In the genomic region with DNA sequence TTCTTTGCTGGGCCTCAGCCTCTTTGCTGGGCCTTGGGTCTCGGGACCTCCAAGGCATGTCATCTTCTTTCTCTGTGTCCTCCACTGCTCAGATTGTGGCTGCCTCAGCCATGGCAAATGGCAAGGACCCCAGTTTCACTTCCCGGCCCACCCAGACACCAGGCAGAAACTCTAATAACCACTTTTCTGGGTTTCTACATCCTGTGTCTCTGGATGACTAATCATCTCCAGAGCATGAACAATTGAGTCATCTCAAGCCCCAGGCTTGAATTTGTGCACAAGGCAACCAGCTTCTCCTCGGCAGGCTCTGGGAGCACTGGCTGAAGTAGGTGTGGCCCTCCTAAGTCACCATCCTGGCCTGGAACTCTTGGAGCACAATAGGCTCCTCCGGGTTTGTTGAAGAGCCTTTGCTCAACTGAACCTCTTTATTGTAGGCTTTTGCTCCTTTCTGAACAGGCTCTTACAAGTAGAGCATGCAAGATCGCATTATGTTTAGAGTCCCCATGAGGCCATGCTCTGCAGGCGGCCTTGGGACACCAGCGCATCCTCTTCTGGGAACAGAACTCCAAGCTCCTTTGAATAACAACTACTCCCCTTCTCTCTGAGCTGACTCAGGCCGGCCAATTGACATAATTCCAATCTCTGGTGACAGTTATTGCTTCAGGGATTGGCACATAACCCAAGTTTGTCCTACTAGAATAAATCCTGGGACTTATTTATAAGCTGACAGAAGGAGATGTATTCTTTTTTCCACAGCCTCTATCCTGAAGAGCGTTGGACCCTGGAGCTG, we compare ENCODE assay signal across 9 cellular contexts.
A peak's percentile ranks its signal among the peaks of the same experiment; 100 is the strongest.
DNase-seq lines count a peak whose midpoint lies in the region; ATAC-seq and TF ChIP-seq lines count a peak whose summit lies in the region.
"Had no signal": no experiment of that assay in that cellular context is flagged by ENCODE, and none has a peak within 500 bp of the region (broad histone marks: within the 10 kb centered on the region; RNA-seq: fewer than 3 reads in every experiment).

No MANE protein-coding gene starts in this region.

- peak; percentile 73 for ATAC-seq in GM19455 (IDR thresholded peaks at IDR 0.05; ENCODE audit: unreplicated experiment)
- peak; percentile 87 for ATAC-seq in HG03175 (IDR thresholded peaks at IDR 0.05; ENCODE audit: unreplicated experiment)
- no peak for ATAC-seq in GM23338

- H3K4me2 ChIP-seq in GM23338: no peak overlapping the region

- H3K4me1 Mint-ChIP-seq in GM23338: no peaks in the 10 kb centered on the region

- no peaks in the 10 kb centered on the region for H3K9me2 ChIP-seq in GM23338 (ENCODE audit: insufficient read depth)

- H3K4me3 ChIP-seq in choroid plexus epithelial cell (ENCODE audit: low read depth, low read length): no peak overlapping the region
- H3K4me3 ChIP-seq in GM23338: no peak overlapping the region
- H3K4me3 ChIP-seq: adrenal gland had no signal

- no peak overlapping the region for H2AFZ ChIP-seq in GM23338

- H3K4me3 Mint-ChIP-seq in GM23338: no peak overlapping the region

- H3K79me2 ChIP-seq in GM23338 (replicated peaks; ENCODE audit: insufficient read depth): no peaks in the 10 kb centered on the region

- H3K27ac Mint-ChIP-seq in GM23338: no peak overlapping the region

- H3K36me3 ChIP-seq in GM23338 (ENCODE audit: insufficient read depth): no peaks in the 10 kb centered on the region
- H3K36me3 ChIP-seq: adrenal gland had no signal

- H3K27me3 Mint-ChIP-seq in GM23338 (ENCODE audit: insufficient read depth, low read depth, poor library complexity): no peaks in the 10 kb centered on the region

- DNase-seq in COLO829 (ENCODE audit: low spot score): peak; percentile 25
- DNase-seq in choroid plexus epithelial cell (ENCODE audit: low read depth): peak; percentile 32
- no peak for DNase-seq in activated CD4-positive, alpha-beta T cell treated with anti-CD3 and anti-CD28 coated beads for 48 hours
- no peak for DNase-seq in NCI-H1105 (lab: John Stamatoyannopoulos, UW)
- no peak for DNase-seq in inferior parietal cortex (ENCODE audit: extremely low spot score)
- no peak for DNase-seq in GM23338 (ENCODE audit: low spot score)

- H3K9me3 Mint-ChIP-seq in GM23338: no peaks in the 10 kb centered on the region

- no peaks in the 10 kb centered on the region for H3K27me3 ChIP-seq in GM23338 (ENCODE audit: insufficient read depth)
- H3K27me3 ChIP-seq: adrenal gland had no signal

- H4K20me1 ChIP-seq in GM23338 (replicated peaks; ENCODE audit: insufficient read depth): no peaks in the 10 kb centered on the region

- H3F3A ChIP-seq in GM23338 (replicated peaks; ENCODE audit: low read depth): no peaks in the 10 kb centered on the region

- TF ChIP-seq CTCF in choroid plexus epithelial cell (conservative IDR thresholded peaks at IDR 0.05; ENCODE audit: low read depth, low read length): no peak
- no peak for TF ChIP-seq CTCF in GM23338 (conservative IDR thresholded peaks at IDR 0.05; ENCODE audit: low read depth in 2 of 2)

- no peaks in the 10 kb centered on the region for H3K4me1 ChIP-seq in GM23338 (ENCODE audit: insufficient read depth)
- H3K4me1 ChIP-seq: adrenal gland had no signal

- no peaks in the 10 kb centered on the region; the same call in 2 of the 3 replicates for H3K36me3 Mint-ChIP-seq in GM23338 (ENCODE audit: low read depth)

- no peak overlapping the region for H3K27ac ChIP-seq in GM23338 (ENCODE audit: low read depth)
- H3K27ac ChIP-seq: adrenal gland had no signal

TF ChIP-seq in GM23338, 12 proteins besides CTCF, POLR2A, EP300 and RAD21:
- TF ChIP-seq JUNB (IDR thresholded peaks at IDR 0.05; ENCODE audit: unreplicated experiment) (no peak), ZNF114 (CRISPR knock-in tag; IDR thresholded peaks at IDR 0.05) (no peak), ZNF331 (CRISPR knock-in tag; IDR thresholded peaks at IDR 0.05; ENCODE audit: low read depth) (no peak), CREB1 (CRISPR knock-in tag; IDR thresholded peaks at IDR 0.05; ENCODE audit: low read depth) (no peak), EZH2 (IDR thresholded peaks at IDR 0.05; ENCODE audit: low read depth, unreplicated experiment) (no peak)

Comparison
In these comparisons a context has a peak if more than half of its experiments do, and no peak if none do; other contexts are left out.
1. DNase-seq: peak in COLO829 (single experiment) and choroid plexus epithelial cell (single experiment); none in activated CD4-positive, alpha-beta T cell treated with anti-CD3 and anti-CD28 coated beads for 48 hours (single experiment), NCI-H1105 (single experiment), inferior parietal cortex (single experiment) and GM23338 (single experiment).